ENCODE assay signal across 10 cellular contexts in genomic region chr17:39144414-39144813, GRCh38. TPM values are rescaled to one million over a fixed set of nuclear protein-coding genes. Genes with fewer than 3 reads are reported as not detected.
DNase-seq lines count a peak whose midpoint lies in the region; TF ChIP-seq lines count a peak whose summit lies in the region.
"Had no signal": no experiment of that assay in that cellular context is flagged by ENCODE, and none has a peak within 500 bp of the region (broad histone marks: within the 10 kb centered on the region; RNA-seq: fewer than 3 reads in every experiment).

No MANE protein-coding gene starts in this region.

- intact Hi-C loops in breast epithelium (cut with DNase I; ENCODE audit: low total_unique reads): no loop called here

- H3K27ac ChIP-seq in AG04450 (ENCODE audit: low read depth, low read length): peak overlapping the region; percentile 52
- H3K27ac ChIP-seq in breast epithelium: peak overlapping the region; percentile 91 to 96
- H3K27ac ChIP-seq: PC-9 had no signal

- no peaks in the 10 kb centered on the region for H3K36me3 Mint-ChIP-seq in activated T-cell treated with anti-CD3 and anti-CD28 coated beads, Interleukin-2, amount 50 U/mL, for 24 hours (ENCODE audit: low read depth)
- H3K36me3 Mint-ChIP-seq: activated naive CD4-positive, alpha-beta T cell treated with anti-CD3 and anti-CD28 coated beads, Interleukin-2, amount 50 U/mL, for 72 hours had no signal

- H3K27me3 Mint-ChIP-seq in activated T-cell treated with anti-CD3 and anti-CD28 coated beads, Interleukin-2, amount 50 U/mL, for 24 hours: no peaks in the 10 kb centered on the region

- H3K4me3 Mint-ChIP-seq in activated T-cell treated with anti-CD3 and anti-CD28 coated beads, Interleukin-2, amount 50 U/mL, for 24 hours: no peak overlapping the region

- peaks cover 6 to 8% of the 10 kb centered on the region in 2 donors for H3K4me1 ChIP-seq in breast epithelium

- peaks cover 8% of the 10 kb centered on the region for H3K4me1 Mint-ChIP-seq in activated T-cell treated with anti-CD3 and anti-CD28 coated beads, Interleukin-2, amount 50 U/mL, for 24 hours (ENCODE audit: low read depth)

- peak; percentile 84 for DNase-seq in AG04450 (ENCODE audit: low read depth, low spot score)
- peak; percentile 93 for DNase-seq in NCI-H1105 (lab: John Stamatoyannopoulos, UW)
- DNase-seq in breast epithelium (ENCODE audit: low spot score in 2 of 2): peak; percentile 84 to 95
- DNase-seq in lung microvascular endothelial cell (ENCODE audit: low read depth in 2 of 2): peak; percentile 55 to 95
- no peak for DNase-seq in activated T-cell treated with anti-CD3 and anti-CD28 coated beads, Interleukin-2, amount 50 U/mL, for 24 hours
- DNase-seq in SK-N-DZ (ENCODE audit: low spot score): no peak
- no peak for DNase-seq in activated CD4-positive, alpha-beta T cell treated with anti-CD3 and anti-CD28 coated beads for 4 hours
- no peak for DNase-seq in midbrain (lab: John Stamatoyannopoulos, UW)

- no peak overlapping the region for H3K27ac Mint-ChIP-seq in activated T-cell treated with anti-CD3 and anti-CD28 coated beads, Interleukin-2, amount 50 U/mL, for 24 hours
- H3K27ac Mint-ChIP-seq: activated naive CD4-positive, alpha-beta T cell treated with anti-CD3 and anti-CD28 coated beads, Interleukin-2, amount 50 U/mL, for 72 hours had no signal

- CTCF ChIA-PET in AG04450 (lab: Charles Lee): interaction anchor here (0.9 to 3.3 kb wide), 5 partner anchors 9 to 162 kb away, joined by 3 to 26 read pairs (median 6); no protein-coding TSS in a partner anchor

- H3K9me3 Mint-ChIP-seq in activated T-cell treated with anti-CD3 and anti-CD28 coated beads, Interleukin-2, amount 50 U/mL, for 24 hours: no peaks in the 10 kb centered on the region
- H3K9me3 Mint-ChIP-seq: activated naive CD4-positive, alpha-beta T cell treated with anti-CD3 and anti-CD28 coated beads, Interleukin-2, amount 50 U/mL, for 72 hours had no signal

- TF ChIP-seq POLR2A in breast epithelium (IDR thresholded peaks at IDR 0.05): no peak

- H3K4me3 ChIP-seq in AG04450 (ENCODE audit: low read depth, low read length): no peak overlapping the region
- no peak overlapping the region for H3K4me3 ChIP-seq in breast epithelium
- H3K4me3 ChIP-seq: PC-9 had no signal

- POLR2A ChIA-PET in AG04450 (lab: Yijun Ruan, JAX): interaction anchor here (1.0 kb wide), 1 partner anchor 222 kb away, joined by 3 read pairs; no protein-coding TSS in a partner anchor

- H3K27me3 ChIP-seq in AG04450 (ENCODE audit: control insufficient read depth, insufficient read depth, low read length) (peaks cover under 1% of the 10 kb centered on the region), breast epithelium (no peaks in the 10 kb centered on the region)

- no peak for TF ChIP-seq CTCF in AG04450 (IDR thresholded peaks at IDR 0.05; ENCODE audit: low read depth, low read length)
- no peak for TF ChIP-seq CTCF in breast epithelium (IDR thresholded peaks at IDR 0.05)

- H3K9me3 ChIP-seq in AG04450 (ENCODE audit: control insufficient read depth, insufficient read depth, low read length): no peaks in the 10 kb centered on the region
- no peaks in the 10 kb centered on the region for H3K9me3 ChIP-seq in breast epithelium

- no peaks in the 10 kb centered on the region for H3K36me3 ChIP-seq in breast epithelium

RNA-seq across cellular contexts. Expression of gene PLXDC1, which starts 7.0 kb away (rescaled TPM):
- 1.9 and 2.1 TPM in 2 replicates for polyA plus RNA-seq in AG04450 (2011; rRNA removed)
- 1.3 and 3.1 TPM in 2 replicates for polyA minus RNA-seq in AG04450 (2011; rRNA and poly(A)+ RNA removed)
- 10 to 100 TPM; 11.8 to 37.7 (median 23.1) TPM for total RNA-seq in breast epithelium
- not detected in 2 replicates for total RNA-seq in lung microvascular endothelial cell
- polyA plus RNA-seq in SK-N-DZ (2014; cell fraction: cytosol; rRNA removed): not detected in 2 replicates
- 0.85 TPM in 1 of 2 replicates, not detected in the other for polyA plus RNA-seq in SK-N-DZ (2014; cell fraction: nucleus; rRNA removed)

RNA-seq across cellular contexts. Expression of gene ARL5C, which starts 21.5 kb away (rescaled TPM):
- polyA plus RNA-seq in AG04450 (2011; rRNA removed): not detected in 2 replicates
- polyA minus RNA-seq in AG04450 (2011; rRNA and poly(A)+ RNA removed): not detected in 2 replicates
- total RNA-seq in breast epithelium (not detected), lung microvascular endothelial cell (not detected in 2 replicates)
- polyA plus RNA-seq in SK-N-DZ (2014; cell fraction: cytosol; rRNA removed): not detected in 2 replicates
- polyA plus RNA-seq in SK-N-DZ (2014; cell fraction: nucleus; rRNA removed): not detected in 2 replicates
- total RNA-seq: PC-9 had no signal

RNA-seq across cellular contexts. Expression of gene CACNB1, which starts 53.1 kb away (rescaled TPM):
- 3.2 and 3.7 TPM in 2 replicates for polyA plus RNA-seq in AG04450 (2011; rRNA removed)
- polyA minus RNA-seq in AG04450 (2011; rRNA and poly(A)+ RNA removed): 10.8 and 14.6 TPM in 2 replicates
- 10 to 100 TPM; 12.8 to 21.2 (median 13.9) TPM for total RNA-seq in breast epithelium
- total RNA-seq in lung microvascular endothelial cell: 0.65 and 0.99 TPM in 2 replicates
- 5.6 and 6.7 TPM in 2 replicates for polyA plus RNA-seq in SK-N-DZ (2014; cell fraction: cytosol; rRNA removed)
- 21.1 and 23.7 TPM in 2 replicates for polyA plus RNA-seq in SK-N-DZ (2014; cell fraction: nucleus; rRNA removed)

RNA-seq across cellular contexts. Expression of gene RPL19, which starts 55.7 kb away (rescaled TPM):
- polyA plus RNA-seq in AG04450 (2011; rRNA removed): 1,791 and 1,924 TPM in 2 replicates
- polyA minus RNA-seq in AG04450 (2011; rRNA and poly(A)+ RNA removed): 660 and 768 TPM in 2 replicates
- 1,000 to 10,000 TPM; 2,817 to 3,666 (median 3,432) TPM for total RNA-seq in breast epithelium
- total RNA-seq in lung microvascular endothelial cell: 1,196 TPM in 2 replicates
- polyA plus RNA-seq in SK-N-DZ (2014; cell fraction: cytosol; rRNA removed): 4,397 and 4,496 TPM in 2 replicates
- 2,609 and 3,563 TPM in 2 replicates for polyA plus RNA-seq in SK-N-DZ (2014; cell fraction: nucleus; rRNA removed)

Comparison
In these comparisons a context has a peak if more than half of its experiments do, and no peak if none do; other contexts are left out.
1. DNase-seq: peak in AG04450 (single experiment), NCI-H1105 (single experiment), breast epithelium (2 of 2) and lung microvascular endothelial cell (2 of 2); none in activated T-cell treated with anti-CD3 and anti-CD28 coated beads, Interleukin-2, amount 50 U/mL, for 24 hours (single experiment), SK-N-DZ (single experiment), activated CD4-positive, alpha-beta T cell treated with anti-CD3 and anti-CD28 coated beads for 4 hours (0 of 2) and midbrain (single experiment).
2. RNA of gene PLXDC1, which starts 7.0 kb away (total RNA-seq): 11.8 to 37.7 TPM in breast epithelium; not detected in lung microvascular endothelial cell; every median in the first group is over 10 times any median in the second.